In the genomic region with DNA sequence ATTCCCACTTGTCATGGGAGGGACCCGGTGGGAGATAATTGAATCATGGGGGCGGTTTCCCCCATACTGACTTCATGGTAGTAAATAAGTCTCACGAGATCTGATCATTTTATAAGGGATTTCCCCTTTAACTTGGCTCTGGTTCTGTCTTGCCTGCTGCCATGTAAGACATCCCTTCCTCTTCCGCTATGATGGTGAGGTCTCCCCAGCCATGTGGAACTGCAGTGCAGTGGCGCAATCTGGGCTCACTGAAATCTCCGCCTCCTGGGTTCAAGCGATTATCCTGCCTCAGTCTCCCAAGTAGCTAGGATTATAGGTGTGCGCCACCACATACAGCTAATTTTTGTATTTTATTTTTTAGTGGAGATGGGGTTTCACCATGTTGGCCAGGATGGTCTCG, we compare ENCODE assay signal across 12 cellular contexts. TPM values are rescaled to one million over a fixed set of nuclear protein-coding genes. Genes with fewer than 3 reads are reported as not detected.
DNase-seq lines count a peak whose midpoint lies in the region; ATAC-seq and TF ChIP-seq lines count a peak whose summit lies in the region.
"Had no signal": no experiment of that assay in that cellular context is flagged by ENCODE, and none has a peak within 500 bp of the region (broad histone marks: within the 10 kb centered on the region; RNA-seq: fewer than 3 reads in every experiment).

No MANE protein-coding gene starts in this region.

- H3K9me3 Mint-ChIP-seq in CD4-positive, alpha-beta T cell, result no peaks in the 10 kb centered on the region

- POLR2A ChIA-PET in CD4-positive, alpha-beta T cell (lab: Charles Lee), result no interaction called here

- no peak overlapping the region for H3K27ac ChIP-seq in CD4-positive, alpha-beta T cell (ENCODE audit: low read depth, low read length)
- H3K27ac ChIP-seq: tibial artery had no signal

- no peaks in the 10 kb centered on the region for H3K27me3 ChIP-seq in CD4-positive, alpha-beta T cell (ENCODE audit: control insufficient read depth, insufficient read depth, low read length)
- no peaks in the 10 kb centered on the region for H3K27me3 ChIP-seq in GM06990 (replicated peaks; ENCODE audit: control insufficient read depth, insufficient read depth, low read length)
- H3K27me3 ChIP-seq: tibial artery had no signal

- H3K4me3 Mint-ChIP-seq in CD4-positive, alpha-beta T cell, result peak overlapping the region; percentile 79

- H3K27ac Mint-ChIP-seq in CD4-positive, alpha-beta T cell, result peak overlapping the region; percentile 12

- no peaks in the 10 kb centered on the region for H3K9me3 ChIP-seq in CD4-positive, alpha-beta T cell (ENCODE audit: control insufficient read depth, low read length)
- H3K9me3 ChIP-seq: tibial artery had no signal

- peaks cover 23% of the 10 kb centered on the region for H3K4me1 Mint-ChIP-seq in CD4-positive, alpha-beta T cell (ENCODE audit: low read depth)

- CTCF ChIA-PET in CD4-positive, alpha-beta T cell (lab: Charles Lee), result no interaction called here

- ATAC-seq in CD4-positive, alpha-beta T cell (ENCODE audit: poor library complexity), result peak; percentile 32
- ATAC-seq in GM19455 (IDR thresholded peaks at IDR 0.05; ENCODE audit: unreplicated experiment), result no peak
- ATAC-seq in HG03354 (IDR thresholded peaks at IDR 0.05; ENCODE audit: poor library complexity, severe bottlenecking, unreplicated experiment), result no peak
- ATAC-seq: esophagus mucosa had no signal

- H3K36me3 ChIP-seq in GM06990 (ENCODE audit: control insufficient read depth, insufficient read depth, low read length), result no peaks in the 10 kb centered on the region
- H3K36me3 ChIP-seq: tibial artery had no signal

- DNase-seq in CD4-positive, alpha-beta T cell, result no peak
- DNase-seq in GM06990 (ENCODE audit: extremely low read depth, insufficient read length) (peak; percentile 13), medulla oblongata (ENCODE audit: extremely low spot score) (peak; percentile 26), SIG-M5 treated with dmso at 0.1 percent for 504 hours (lab: John Stamatoyannopoulos, UW; ENCODE audit: unreplicated experiment) (no peak)
- peak; percentile 34 for DNase-seq in activated CD4-positive, CD25-positive, alpha-beta regulatory T cell treated with anti-CD3 and anti-CD28 coated beads, Interleukin-2, amount 50 U/mL, for 72 hours
- DNase-seq: DMS153, KBM-7, tibial artery had no signal

- H3K4me3 ChIP-seq in GM06990 (replicated peaks; ENCODE audit: low read depth, low read length), result no peak overlapping the region; the same call in 1 of the 2 replicates
- H3K4me3 ChIP-seq: tibial artery had no signal

- H3K36me3 Mint-ChIP-seq in CD4-positive, alpha-beta T cell (ENCODE audit: low read depth), result no peaks in the 10 kb centered on the region

- intact Hi-C loops in CD4-positive, alpha-beta T cell (cut with DNase I, micrococcal nuclease), result no loop called here

- H3K27me3 Mint-ChIP-seq in CD4-positive, alpha-beta T cell, result no peaks in the 10 kb centered on the region

- TF ChIP-seq CTCF in CD4-positive, alpha-beta T cell (IDR thresholded peaks at IDR 0.05), result no peak
- TF ChIP-seq CTCF in GM06990 (IDR thresholded peaks at IDR 0.05; ENCODE audit: insufficient read depth, low read length, poor library complexity, severe bottlenecking), result no peak

RNA-seq across cellular contexts. Expression of gene HPGDS, which starts 2.9 kb away (rescaled TPM):
- not detected for total RNA-seq in CD4-positive, alpha-beta T cell
- total RNA-seq: chondrocyte, esophagus mucosa had no signal

Comparison
In these comparisons a context has a peak if more than half of its experiments do, and no peak if none do; other contexts are left out.
1. DNase-seq: peak in GM06990 (single experiment), activated CD4-positive, CD25-positive, alpha-beta regulatory T cell treated with anti-CD3 and anti-CD28 coated beads, Interleukin-2, amount 50 U/mL, for 72 hours (single experiment) and medulla oblongata (single experiment); none in CD4-positive, alpha-beta T cell (0 of 10) and SIG-M5 treated with dmso at 0.1 percent for 504 hours (single experiment).